7 cellular contexts compared by ENCODE assay signal in genomic region chr22:31289335-31289734, GRCh38.
A peak's percentile ranks its signal among the peaks of the same experiment; 100 is the strongest.
DNase-seq lines count a peak whose midpoint lies in the region; TF ChIP-seq lines count a peak whose summit lies in the region.

No MANE protein-coding gene starts in this region.

- no peak for TF ChIP-seq CTCF in GM12875 (IDR thresholded peaks at IDR 0.05; ENCODE audit: borderline replicate concordance, insufficient read depth, low read depth, low read length)
- no peak for TF ChIP-seq CTCF in GM13976 (IDR thresholded peaks at IDR 0.05; ENCODE audit: borderline replicate concordance, control extremely low read depth, extremely low read depth, insufficient read depth, missing control alignments)

- H3K36me3 ChIP-seq in effector memory CD4-positive, alpha-beta T cell (ENCODE audit: control insufficient read depth, insufficient read depth, low read length): peaks cover 52% of the 10 kb centered on the region

- no peaks in the 10 kb centered on the region for H3K27me3 ChIP-seq in effector memory CD4-positive, alpha-beta T cell (replicated peaks; ENCODE audit: control insufficient read depth, insufficient read depth, low read length, poor library complexity, severe bottlenecking)

- peak; percentile 22 for DNase-seq in NCI-H526 treated with DMSO at 0.1 percent for 48 hours (lab: John Stamatoyannopoulos, UW)
- DNase-seq in effector memory CD4-positive, alpha-beta T cell: no peak
- DNase-seq in head of caudate nucleus: no peak
- DNase-seq in GM13976 (ENCODE audit: low spot score): no peak
- no peak for DNase-seq in DMS79 treated with DMSO at 0.1 percent for 48 hours (lab: John Stamatoyannopoulos, UW)

- H3K4me3 ChIP-seq in GM12875 (ENCODE audit: low read depth, low read length) (peak overlapping the region; percentile 41), skin epidermis (peak overlapping the region in 6 of 7 experiments; percentile 57 to 84 (median 74))
- H3K4me3 ChIP-seq in effector memory CD4-positive, alpha-beta T cell (ENCODE audit: insufficient read depth, low read depth, low read length, poor library complexity, severe bottlenecking): peak overlapping the region; percentile 93

- peaks cover 73% of the 10 kb centered on the region for H3K4me1 ChIP-seq in effector memory CD4-positive, alpha-beta T cell (ENCODE audit: control insufficient read depth, insufficient read depth, low read length, poor library complexity, severe bottlenecking)

- H3K27ac ChIP-seq in effector memory CD4-positive, alpha-beta T cell (ENCODE audit: insufficient read depth, low read length, poor library complexity, severe bottlenecking): peak overlapping the region; percentile 100
- peak overlapping the region in 20 of 21 experiments; percentile 30 to 100 (median 96) for H3K27ac ChIP-seq in skin epidermis

- in situ Hi-C loops in GM13976 (cut with MboI; ENCODE audit: low sequenced_read_pairs, unreplicated experiment): no loop called here

- intact Hi-C loops in head of caudate nucleus (cut with DNase I): no loop called here

- H3K9me3 ChIP-seq in effector memory CD4-positive, alpha-beta T cell (ENCODE audit: control insufficient read depth, low read length): no peaks in the 10 kb centered on the region

Comparison
In these comparisons a context has a peak if more than half of its experiments do, and no peak if none do; other contexts are left out.
1. H3K4me3 ChIP-seq: peak in every context shown above with its lines; median percentile 93 in effector memory CD4-positive, alpha-beta T cell; 74 in skin epidermis; 41 in GM12875.